Comparison of ENCODE assay signal across 1 cellular context in genomic region chr17:81349397-81350319, GRCh38.
TF ChIP-seq lines count a peak whose summit lies in the region.

No MANE protein-coding gene starts in this region.

TF ChIP-seq in K562, 482 proteins besides CTCF, POLR2A, EP300 and RAD21 (continued from another document and continues in another):
- peak; percentile 96 for TF ChIP-seq ZNF592 (IDR thresholded peaks at IDR 0.05)
- TF ChIP-seq IRF1 (CRISPR knock-in tag; IDR thresholded peaks at IDR 0.05; ENCODE audit: borderline replicate concordance) = no peak
- TF ChIP-seq PHTF2 (CRISPR knock-in tag; IDR thresholded peaks at IDR 0.05) = no peak
- no peak for TF ChIP-seq ZKSCAN1 (IDR thresholded peaks at IDR 0.05; ENCODE audit: low read depth, low read length)
- no peak for TF ChIP-seq E2F4 (CRISPR knock-in tag; IDR thresholded peaks at IDR 0.05; ENCODE audit: low read depth)
- peak; percentile 57 for TF ChIP-seq ZNF316 (IDR thresholded peaks at IDR 0.05)
- no peak for TF ChIP-seq PHF21A (IDR thresholded peaks at IDR 0.05; ENCODE audit: borderline replicate concordance, low read depth)
- TF ChIP-seq SNAPC5 (CRISPR knock-in tag; IDR thresholded peaks at IDR 0.05) = peak; percentile 57; the same call in 1 of the 2 replicates
- TF ChIP-seq, protein P1, sequence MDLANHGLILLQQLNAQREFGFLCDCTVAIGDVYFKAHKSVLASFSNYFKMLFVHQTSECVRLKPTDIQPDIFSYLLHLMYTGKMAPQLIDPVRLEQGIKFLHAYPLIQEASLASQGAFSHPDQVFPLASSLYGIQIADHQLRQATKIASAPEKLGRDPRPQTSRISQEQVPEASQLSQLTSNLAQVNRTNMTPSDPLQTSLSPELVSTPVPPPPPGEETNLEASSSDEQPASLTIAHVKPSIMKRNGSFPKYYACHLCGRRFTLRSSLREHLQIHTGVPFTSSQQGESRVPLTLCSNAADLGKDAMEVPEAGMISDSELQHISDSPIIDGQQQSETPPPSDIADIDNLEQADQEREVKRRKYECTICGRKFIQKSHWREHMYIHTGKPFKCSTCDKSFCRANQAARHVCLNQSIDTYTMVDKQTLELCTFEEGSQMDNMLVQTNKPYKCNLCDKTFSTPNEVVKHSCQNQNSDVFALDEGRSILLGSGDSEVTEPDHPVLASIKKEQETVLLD (IDR thresholded peaks at IDR 0.05) = no peak
- TF ChIP-seq, protein P2, sequence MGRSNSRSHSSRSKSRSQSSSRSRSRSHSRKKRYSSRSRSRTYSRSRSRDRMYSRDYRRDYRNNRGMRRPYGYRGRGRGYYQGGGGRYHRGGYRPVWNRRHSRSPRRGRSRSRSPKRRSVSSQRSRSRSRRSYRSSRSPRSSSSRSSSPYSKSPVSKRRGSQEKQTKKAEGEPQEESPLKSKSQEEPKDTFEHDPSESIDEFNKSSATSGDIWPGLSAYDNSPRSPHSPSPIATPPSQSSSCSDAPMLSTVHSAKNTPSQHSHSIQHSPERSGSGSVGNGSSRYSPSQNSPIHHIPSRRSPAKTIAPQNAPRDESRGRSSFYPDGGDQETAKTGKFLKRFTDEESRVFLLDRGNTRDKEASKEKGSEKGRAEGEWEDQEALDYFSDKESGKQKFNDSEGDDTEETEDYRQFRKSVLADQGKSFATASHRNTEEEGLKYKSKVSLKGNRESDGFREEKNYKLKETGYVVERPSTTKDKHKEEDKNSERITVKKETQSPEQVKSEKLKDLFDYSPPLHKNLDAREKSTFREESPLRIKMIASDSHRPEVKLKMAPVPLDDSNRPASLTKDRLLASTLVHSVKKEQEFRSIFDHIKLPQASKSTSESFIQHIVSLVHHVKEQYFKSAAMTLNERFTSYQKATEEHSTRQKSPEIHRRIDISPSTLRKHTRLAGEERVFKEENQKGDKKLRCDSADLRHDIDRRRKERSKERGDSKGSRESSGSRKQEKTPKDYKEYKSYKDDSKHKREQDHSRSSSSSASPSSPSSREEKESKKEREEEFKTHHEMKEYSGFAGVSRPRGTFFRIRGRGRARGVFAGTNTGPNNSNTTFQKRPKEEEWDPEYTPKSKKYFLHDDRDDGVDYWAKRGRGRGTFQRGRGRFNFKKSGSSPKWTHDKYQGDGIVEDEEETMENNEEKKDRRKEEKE (IDR thresholded peaks at IDR 0.05; ENCODE audit: borderline replicate concordance in 1 of 2, control insufficient read depth in 1 of 2, low read depth in 2 of 2, low read length in 1 of 2) = peak in 1 of 2 experiments; percentile 94; a peak in 1 of 4 replicates
- peak; percentile 80; the same call in 1 of the 2 replicates for TF ChIP-seq SMAD4 (CRISPR knock-in tag; conservative IDR thresholded peaks at IDR 0.05)
- peak; percentile 53; the same call in 1 of the 2 replicates for TF ChIP-seq MEF2A (IDR thresholded peaks at IDR 0.05; ENCODE audit: control insufficient read depth, low read depth, low read length)
- no peak for TF ChIP-seq ATF4 (CRISPR knock-in tag; IDR thresholded peaks at IDR 0.05)
- TF ChIP-seq NFXL1 (CRISPR knock-in tag; IDR thresholded peaks at IDR 0.05) = no peak
- no peak for TF ChIP-seq POU5F1 (IDR thresholded peaks at IDR 0.05; ENCODE audit: borderline replicate concordance, low read depth, low read length, partially characterized antibody)
- peak; percentile 83 for TF ChIP-seq CTBP1 (IDR thresholded peaks at IDR 0.05; ENCODE audit: borderline replicate concordance)
- TF ChIP-seq NUFIP1 (IDR thresholded peaks at IDR 0.05; ENCODE audit: partially characterized antibody) = no peak
- TF ChIP-seq ZNF764 (CRISPR knock-in tag; IDR thresholded peaks at IDR 0.05; ENCODE audit: low read depth) = no peak
- no peak for TF ChIP-seq ZNF253 (CRISPR knock-in tag; conservative IDR thresholded peaks at IDR 0.05)
- no peak for TF ChIP-seq PURB (CRISPR knock-in tag; IDR thresholded peaks at IDR 0.05; ENCODE audit: low read depth)
- TF ChIP-seq, protein P3, sequence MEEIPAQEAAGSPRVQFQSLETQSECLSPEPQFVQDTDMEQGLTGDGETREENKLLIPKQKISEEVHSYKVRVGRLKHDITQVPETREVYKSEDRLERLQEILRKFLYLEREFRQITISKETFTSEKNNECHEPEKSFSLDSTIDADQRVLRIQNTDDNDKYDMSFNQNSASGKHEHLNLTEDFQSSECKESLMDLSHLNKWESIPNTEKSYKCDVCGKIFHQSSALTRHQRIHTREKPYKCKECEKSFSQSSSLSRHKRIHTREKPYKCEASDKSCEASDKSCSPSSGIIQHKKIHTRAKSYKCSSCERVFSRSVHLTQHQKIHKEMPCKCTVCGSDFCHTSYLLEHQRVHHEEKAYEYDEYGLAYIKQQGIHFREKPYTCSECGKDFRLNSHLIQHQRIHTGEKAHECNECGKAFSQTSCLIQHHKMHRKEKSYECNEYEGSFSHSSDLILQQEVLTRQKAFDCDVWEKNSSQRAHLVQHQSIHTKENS (CRISPR knock-in tag; IDR thresholded peaks at IDR 0.05) = no peak
- TF ChIP-seq HOXB6 (CRISPR knock-in tag; IDR thresholded peaks at IDR 0.05; ENCODE audit: borderline replicate concordance) = no peak
- peak; percentile 53; the same call in 1 of the 2 replicates for TF ChIP-seq ZKSCAN8 (CRISPR knock-in tag; IDR thresholded peaks at IDR 0.05)
- TF ChIP-seq OTX1 (CRISPR knock-in tag; IDR thresholded peaks at IDR 0.05) = no peak
- no peak for TF ChIP-seq PTTG1 (tag; IDR thresholded peaks at IDR 0.05; ENCODE audit: low read depth)
- peak; percentile 62; the same call in 1 of the 2 replicates for TF ChIP-seq GATAD2B (IDR thresholded peaks at IDR 0.05; ENCODE audit: borderline replicate concordance)
- no peak for TF ChIP-seq MAFK (IDR thresholded peaks at IDR 0.05; ENCODE audit: low read length)
- no peak for TF ChIP-seq ZNF23 (CRISPR knock-in tag; IDR thresholded peaks at IDR 0.05)
- peak; percentile 99 for TF ChIP-seq PKNOX1 (IDR thresholded peaks at IDR 0.05)
- TF ChIP-seq, protein P4, sequence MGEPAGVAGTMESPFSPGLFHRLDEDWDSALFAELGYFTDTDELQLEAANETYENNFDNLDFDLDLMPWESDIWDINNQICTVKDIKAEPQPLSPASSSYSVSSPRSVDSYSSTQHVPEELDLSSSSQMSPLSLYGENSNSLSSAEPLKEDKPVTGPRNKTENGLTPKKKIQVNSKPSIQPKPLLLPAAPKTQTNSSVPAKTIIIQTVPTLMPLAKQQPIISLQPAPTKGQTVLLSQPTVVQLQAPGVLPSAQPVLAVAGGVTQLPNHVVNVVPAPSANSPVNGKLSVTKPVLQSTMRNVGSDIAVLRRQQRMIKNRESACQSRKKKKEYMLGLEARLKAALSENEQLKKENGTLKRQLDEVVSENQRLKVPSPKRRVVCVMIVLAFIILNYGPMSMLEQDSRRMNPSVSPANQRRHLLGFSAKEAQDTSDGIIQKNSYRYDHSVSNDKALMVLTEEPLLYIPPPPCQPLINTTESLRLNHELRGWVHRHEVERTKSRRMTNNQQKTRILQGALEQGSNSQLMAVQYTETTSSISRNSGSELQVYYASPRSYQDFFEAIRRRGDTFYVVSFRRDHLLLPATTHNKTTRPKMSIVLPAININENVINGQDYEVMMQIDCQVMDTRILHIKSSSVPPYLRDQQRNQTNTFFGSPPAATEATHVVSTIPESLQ (CRISPR knock-in tag; IDR thresholded peaks at IDR 0.05) = no peak
- no peak for TF ChIP-seq RFX5 (IDR thresholded peaks at IDR 0.05; ENCODE audit: low read depth, low read length)
- TF ChIP-seq ZNF449 (CRISPR knock-in tag; IDR thresholded peaks at IDR 0.05) = no peak
- TF ChIP-seq KDM1A (IDR thresholded peaks at IDR 0.05) = peak; percentile 31 to 67; a peak in 3 of 4 replicates
- TF ChIP-seq ELF1 (tag; IDR thresholded peaks at IDR 0.05) = peak; percentile 90
- no peak for TF ChIP-seq LARP7 (IDR thresholded peaks at IDR 0.05)
- TF ChIP-seq MCM3 (IDR thresholded peaks at IDR 0.05) = no peak
- TF ChIP-seq ZNF174 (CRISPR knock-in tag; IDR thresholded peaks at IDR 0.05) = no peak
- TF ChIP-seq ZNF696 (CRISPR knock-in tag; conservative IDR thresholded peaks at IDR 0.05) = no peak
- TF ChIP-seq ZEB2 (IDR thresholded peaks at IDR 0.05) = peak; percentile 34; the same call in 1 of the 2 replicates
- TF ChIP-seq FIP1L1 (IDR thresholded peaks at IDR 0.05; ENCODE audit: low read depth, low read length, poor library complexity, severe bottlenecking) = no peak
- TF ChIP-seq BRF1 (IDR thresholded peaks at IDR 0.05; ENCODE audit: borderline replicate concordance, extremely low read depth, insufficient read length) = no peak
- no peak for TF ChIP-seq ZBTB5 (IDR thresholded peaks at IDR 0.05)
